Comparison of ENCODE assay signal across 7 cellular contexts in the genomic region with DNA sequence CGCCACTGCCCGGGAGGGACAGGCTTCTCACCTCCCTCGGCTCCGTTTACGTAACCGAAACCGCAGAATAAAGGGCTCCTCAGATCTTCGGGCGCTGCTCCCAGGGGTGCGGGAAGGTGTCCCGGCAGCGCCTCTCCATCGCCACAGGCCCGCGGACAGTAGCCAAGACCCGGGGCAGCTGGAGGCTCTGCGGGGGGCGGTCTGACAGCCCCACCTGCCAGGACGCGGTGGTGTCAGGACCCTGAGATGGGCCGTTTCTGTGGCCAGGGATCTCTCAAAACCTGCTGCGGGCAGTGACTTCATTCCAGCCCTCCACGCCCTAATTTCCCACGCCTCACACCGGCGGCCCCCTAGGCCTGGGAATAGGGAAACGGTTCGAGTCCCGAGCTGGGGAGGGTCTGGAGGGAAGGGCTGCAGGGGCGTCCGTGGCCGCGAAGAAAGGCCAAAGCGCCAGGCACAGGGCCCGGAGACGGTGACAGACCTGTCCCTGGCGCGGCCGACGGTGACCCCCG. TPM values are rescaled to one million over a fixed set of nuclear protein-coding genes. Genes with fewer than 3 reads are reported as not detected.
DNase-seq lines count a peak whose midpoint lies in the region; ATAC-seq and TF ChIP-seq lines count a peak whose summit lies in the region.
"Not testable (repeated sequence)": the region's sequence is repeated elsewhere in the genome, so short reads cannot be mapped to it uniquely, and the experiment has no call there.

No MANE protein-coding gene starts in this region.

- WGBS in liver, result under 1% methylated on average over 41 of the region's 41 CpGs

- not testable (repeated sequence) for DNase-seq in LNCaP clone FGC (ENCODE audit: low read depth)
- peak; percentile 10 for DNase-seq in epidermal melanocyte (ENCODE audit: insufficient read length, low spot score)
- DNase-seq in retina, result peak; percentile 75

- H3K9ac ChIP-seq in liver (ENCODE audit: low read depth in 1 of 2, low read length in 2 of 2), result not testable (repeated sequence)

- not testable (repeated sequence) for H3K9me3 ChIP-seq in HEK293 (ENCODE audit: control insufficient read depth, insufficient read depth, low read depth, low read length); liver (ENCODE audit: control insufficient read depth in 4 of 4, low read length in 3 of 4)

- H3K36me3 Mint-ChIP-seq in activated T-helper 17 cell treated with anti-CD3 and anti-CD28 coated beads, Interleukin-2, amount 50 U/mL, for 72 hours (ENCODE audit: low read depth), result not testable (repeated sequence)

- H3K27ac Mint-ChIP-seq in activated T-helper 17 cell treated with anti-CD3 and anti-CD28 coated beads, Interleukin-2, amount 50 U/mL, for 72 hours, result not testable (repeated sequence)

- not testable (repeated sequence) for H3K27me3 Mint-ChIP-seq in activated T-helper 17 cell treated with anti-CD3 and anti-CD28 coated beads, Interleukin-2, amount 50 U/mL, for 72 hours

- ATAC-seq in GM18502 (IDR thresholded peaks at IDR 0.05; ENCODE audit: poor library complexity, unreplicated experiment), result peak; percentile 24
- ATAC-seq in activated T-helper 17 cell treated with anti-CD3 and anti-CD28 coated beads, Interleukin-2, amount 50 U/mL, for 72 hours (replicated peaks), result peak; percentile 11

- H3K27me3 ChIP-seq in liver (ENCODE audit: control insufficient read depth in 4 of 4, insufficient read depth in 4 of 4, low read length in 3 of 4), result not testable (repeated sequence)

- H3K4me1 Mint-ChIP-seq in activated T-helper 17 cell treated with anti-CD3 and anti-CD28 coated beads, Interleukin-2, amount 50 U/mL, for 72 hours, result not testable (repeated sequence)

- TF ChIP-seq RAD21 in liver (IDR thresholded peaks at IDR 0.05), result not testable (repeated sequence)

- peak overlapping the region; percentile 44 for H3K4me3 ChIP-seq in HEK293 (ENCODE audit: low read depth, low read length)
- H3K4me3 ChIP-seq in LNCaP clone FGC (ENCODE audit: low read depth, low read length), result peak overlapping the region; percentile 50
- H3K4me3 ChIP-seq in liver (ENCODE audit: low read depth in 1 of 3, low read length in 3 of 3), result peak overlapping the region in 2 of 3 donors; percentile 49 to 61

- H3K27ac ChIP-seq in HEK293 (ENCODE audit: extremely low read depth, low read depth, low read length); liver (ENCODE audit: low read depth in 1 of 2, low read length in 2 of 2): not testable (repeated sequence)

- not testable (repeated sequence) for TF ChIP-seq CTCF in HEK293 (tag by site-specific recombination; IDR thresholded peaks at IDR 0.05); LNCaP clone FGC (IDR thresholded peaks at IDR 0.05; ENCODE audit: control insufficient read depth, extremely low read depth, insufficient read depth); liver (IDR thresholded peaks at IDR 0.05; ENCODE audit: low read depth, low read length, missing input control)

- CTCF ChIA-PET in HEK293 (lab: Yijun Ruan, JAX), result not testable (repeated sequence)

- H3K4me3 Mint-ChIP-seq in activated T-helper 17 cell treated with anti-CD3 and anti-CD28 coated beads, Interleukin-2, amount 50 U/mL, for 72 hours, result peak overlapping the region; percentile 38

- not testable (repeated sequence) for H3K4me1 ChIP-seq in HEK293 (ENCODE audit: control insufficient read depth, insufficient read depth, low read length); liver (ENCODE audit: control insufficient read depth in 4 of 4, insufficient read depth in 4 of 4, low read length in 3 of 4)

- H3K36me3 ChIP-seq in HEK293 (ENCODE audit: control insufficient read depth in 2 of 2, insufficient read depth in 1 of 2, low read length in 2 of 2); liver (ENCODE audit: control insufficient read depth in 4 of 4, insufficient read depth in 3 of 4, low read depth in 1 of 4, low read length in 3 of 4): not testable (repeated sequence)

- POLR2A ChIA-PET in HEK293 (lab: Yijun Ruan, JAX), result interaction anchor here (0.9 to 1.4 kb wide), 3 partner anchors 19 to 200 kb away, joined by 3 to 11 read pairs (median 5); a partner anchor contains a TSS

- not testable (repeated sequence) for H3K9me3 Mint-ChIP-seq in activated T-helper 17 cell treated with anti-CD3 and anti-CD28 coated beads, Interleukin-2, amount 50 U/mL, for 72 hours

TF ChIP-seq in HEK293, 187 proteins besides CTCF, POLR2A, EP300 and RAD21:
- TF ChIP-seq ZBTB8A (tag by site-specific recombination; IDR thresholded peaks at IDR 0.05), result 0 out of 2 replicates have a peak, but pooled peaks have one; percentile 43
- peak; percentile 57; the same call in 1 of the 2 replicates for TF ChIP-seq GLIS1 (tag by site-specific recombination; IDR thresholded peaks at IDR 0.05)
- TF ChIP-seq, protein P1, sequence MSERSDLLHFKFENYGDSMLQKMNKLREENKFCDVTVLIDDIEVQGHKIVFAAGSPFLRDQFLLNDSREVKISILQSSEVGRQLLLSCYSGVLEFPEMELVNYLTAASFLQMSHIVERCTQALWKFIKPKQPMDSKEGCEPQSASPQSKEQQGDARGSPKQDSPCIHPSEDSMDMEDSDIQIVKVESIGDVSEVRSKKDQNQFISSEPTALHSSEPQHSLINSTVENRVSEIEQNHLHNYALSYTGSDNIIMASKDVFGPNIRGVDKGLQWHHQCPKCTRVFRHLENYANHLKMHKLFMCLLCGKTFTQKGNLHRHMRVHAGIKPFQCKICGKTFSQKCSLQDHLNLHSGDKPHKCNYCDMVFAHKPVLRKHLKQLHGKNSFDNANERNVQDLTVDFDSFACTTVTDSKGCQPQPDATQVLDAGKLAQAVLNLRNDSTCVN (tag by site-specific recombination; optimal IDR thresholded peaks at IDR 0.05), result peak; percentile 45

RNA-seq across cellular contexts. Expression of a gene that starts 0.6 kb away (rescaled TPM):
- total RNA-seq in activated T-helper 17 cell treated with anti-CD3 and anti-CD28 coated beads, Interleukin-2, amount 50 U/mL, for 72 hours, result 1 to 10 TPM in 1 of 2 donors, under 1 TPM in 1; 0.19 to 1.4 TPM
- total RNA-seq in liver, result 1 to 10 TPM in 1 of 2 donors, under 1 TPM in 1; 0.61 to 2.1 TPM
- polyA plus RNA-seq in liver, result under 1 TPM; 0.61 to 0.98 TPM
